ENCODE assay signal across 15 cellular contexts in the genomic region with DNA sequence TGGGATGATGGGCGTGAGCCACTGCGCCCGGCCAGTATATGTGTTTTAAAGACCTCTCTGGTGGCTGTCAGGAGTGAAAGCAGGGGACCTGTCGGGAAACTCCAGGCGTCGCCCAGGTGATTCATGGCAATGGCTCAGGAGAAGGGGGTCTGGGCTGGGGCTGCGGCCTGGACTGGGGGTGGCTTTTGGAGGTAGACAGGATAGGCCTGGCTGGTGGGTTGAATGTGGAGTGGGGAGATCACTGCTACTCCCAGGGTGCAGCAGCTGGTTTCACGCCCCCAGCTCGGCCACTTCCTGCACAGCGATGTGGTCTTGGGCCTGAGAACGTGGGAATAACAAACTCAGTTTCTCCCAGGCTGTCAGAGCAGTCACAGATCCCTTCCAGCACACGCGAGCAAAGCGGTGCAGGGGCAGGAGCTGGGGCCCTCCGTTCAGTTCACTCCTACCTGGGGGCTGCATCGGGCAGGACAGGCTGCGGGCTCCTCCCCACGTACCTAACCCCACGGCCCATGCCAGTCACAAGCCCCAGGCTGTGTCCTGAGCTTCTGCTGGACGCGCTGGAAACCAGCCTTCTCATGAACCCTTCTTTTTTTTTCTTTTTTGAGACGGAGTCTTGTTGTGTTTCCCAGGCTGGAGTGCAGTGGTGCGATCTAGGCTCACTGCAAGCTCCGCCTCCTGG. TPM values are rescaled to one million over a fixed set of nuclear protein-coding genes. Genes with fewer than 3 reads are reported as not detected.
DNase-seq lines count a peak whose midpoint lies in the region; ATAC-seq and TF ChIP-seq lines count a peak whose summit lies in the region.
"Had no signal": no experiment of that assay in that cellular context is flagged by ENCODE, and none has a peak within 500 bp of the region (broad histone marks: within the 10 kb centered on the region; RNA-seq: fewer than 3 reads in every experiment).

No MANE protein-coding gene starts in this region.

- intact Hi-C loops in body of pancreas (cut with DNase I), result no loop called here

- no peak overlapping the region for H3K14ac ChIP-seq in neuronal stem cell (ENCODE audit: low read length)

- no peaks in the 10 kb centered on the region for H3K27me3 Mint-ChIP-seq in endothelial cell (ENCODE audit: unreplicated experiment)

- H3K9ac ChIP-seq in OCI-LY1 (ENCODE audit: low read length) (peak overlapping the region; percentile 31; the same call in 1 of the 2 replicates), neuronal stem cell (ENCODE audit: low read depth, low read length, poor library complexity) (no peak overlapping the region)

- H3K23ac ChIP-seq in neuronal stem cell (ENCODE audit: low read depth, low read length, poor library complexity), result no peak overlapping the region

- H3K27ac Mint-ChIP-seq in endothelial cell (ENCODE audit: unreplicated experiment), result peak overlapping the region; percentile 44

- no peak overlapping the region for H3K4me3 Mint-ChIP-seq in endothelial cell (ENCODE audit: unreplicated experiment)

- H4K8ac ChIP-seq in neuronal stem cell (ENCODE audit: low read depth, low read length), result no peak overlapping the region

- H3K79me2 ChIP-seq in OCI-LY1 (ENCODE audit: insufficient read depth, low read length), result peaks cover 19% of the 10 kb centered on the region; the same call in 1 of the 2 replicates

- peak overlapping the region; percentile 20 for H2AK5ac ChIP-seq in neuronal stem cell (ENCODE audit: low read depth, low read length)

- H4K91ac ChIP-seq in neuronal stem cell (ENCODE audit: low read depth, low read length, poor library complexity), result no peak overlapping the region

- H3K9me3 Mint-ChIP-seq in endothelial cell (ENCODE audit: unreplicated experiment), result no peaks in the 10 kb centered on the region

- peaks cover 22% of the 10 kb centered on the region for H3K79me1 ChIP-seq in neuronal stem cell (ENCODE audit: low read depth, low read length)

- H3K36me3 ChIP-seq in OCI-LY1 (ENCODE audit: insufficient read depth, low read length), result 0 out of 2 replicates have a peak, but pooled peaks cover 4% of the 10 kb centered on the region
- peaks cover 0 to 2% of the 10 kb centered on the region in 2 donors for H3K36me3 ChIP-seq in neuronal stem cell (replicated peaks in 1 of 2; ENCODE audit: control insufficient read depth in 2 of 2, insufficient read depth in 2 of 2, low read length in 2 of 2)
- H3K36me3 ChIP-seq in body of pancreas (replicated peaks in 1 of 2; ENCODE audit: insufficient read depth in 1 of 2, low read depth in 2 of 2), result no peaks in the 10 kb centered on the region

- peaks cover 24% of the 10 kb centered on the region for H3K4me1 Mint-ChIP-seq in endothelial cell (ENCODE audit: unreplicated experiment)

- H3K27ac ChIP-seq in C4-2B (peak overlapping the region; percentile 94), OCI-LY1 (ENCODE audit: low read depth, low read length, poor library complexity, severe bottlenecking) (peak overlapping the region; percentile 76), neuronal stem cell (replicated peaks; ENCODE audit: low read length) (no peak overlapping the region), body of pancreas (no peak overlapping the region)
- H3K27ac ChIP-seq: testis had no signal

- DNase-seq in endothelial cell (ENCODE audit: low spot score) (no peak), neuronal stem cell (ENCODE audit: low spot score) (no peak), body of pancreas (no peak), NCI-H2227 treated with DMSO at 0.1 percent for 48 hours (lab: John Stamatoyannopoulos, UW) (no peak), NOMO-1 (lab: John Stamatoyannopoulos, UW; ENCODE audit: unreplicated experiment in 2 of 2) (no peak)
- DNase-seq: central memory CD4-positive, alpha-beta T cell; NCI-H1930; NCI-H510A treated with DMSO at 0.1 percent for 48 hours; PC-3; stimulated activated CD4-positive, alpha-beta T cell treated with anti-CD3 and anti-CD28 coated beads, Interleukin-1b, Interleukin-23, amount 100 ng/mL, for 48 hours; SW 1271; testis had no signal

- TF ChIP-seq CTCF in C4-2B (conservative IDR thresholded peaks at IDR 0.05) (no peak), OCI-LY1 (IDR thresholded peaks at IDR 0.05; ENCODE audit: low read length) (no peak), endothelial cell (IDR thresholded peaks at IDR 0.05; ENCODE audit: unreplicated experiment) (no peak), body of pancreas (IDR thresholded peaks at IDR 0.05) (no peak)

- H3K27me3 ChIP-seq in OCI-LY1 (ENCODE audit: insufficient read depth, low read length) (no peaks in the 10 kb centered on the region), neuronal stem cell (ENCODE audit: control insufficient read depth in 3 of 3, insufficient read depth in 3 of 3, low read depth in 1 of 3, low read length in 3 of 3) (no peaks in the 10 kb centered on the region), body of pancreas (no peaks in the 10 kb centered on the region)
- H3K27me3 ChIP-seq: testis had no signal

- H3K9me2 ChIP-seq in OCI-LY1 (ENCODE audit: low read depth, low read length), result no peaks in the 10 kb centered on the region

- no peak overlapping the region for H2BK12ac ChIP-seq in neuronal stem cell (ENCODE audit: low read length)

- peak overlapping the region; percentile 80 for H3K18ac ChIP-seq in neuronal stem cell (ENCODE audit: low read length)

- TF ChIP-seq POLR2A in body of pancreas (IDR thresholded peaks at IDR 0.05), result no peak

- H3K9me3 ChIP-seq in OCI-LY1 (ENCODE audit: low read length) (no peaks in the 10 kb centered on the region), neuronal stem cell (replicated peaks in 1 of 2; ENCODE audit: control insufficient read depth in 2 of 2, insufficient read depth in 1 of 2, low read depth in 1 of 2, low read length in 2 of 2) (peaks cover 1 to 4% of the 10 kb centered on the region in 2 donors), body of pancreas (no peaks in the 10 kb centered on the region)
- H3K9me3 ChIP-seq: testis had no signal

- no peak overlapping the region for H2BK5ac ChIP-seq in neuronal stem cell (ENCODE audit: low read length)

- H3K4me3 ChIP-seq in OCI-LY1 (ENCODE audit: low read depth, low read length, poor library complexity, severe bottlenecking) (peak overlapping the region; percentile 42), neuronal stem cell (ENCODE audit: low read length in 2 of 2) (no peak overlapping the region), body of pancreas (no peak overlapping the region)
- H3K4me3 ChIP-seq: testis had no signal

- H4K20me1 ChIP-seq in OCI-LY1 (ENCODE audit: insufficient read depth, low read length), result no peaks in the 10 kb centered on the region

- H2BK15ac ChIP-seq in neuronal stem cell (ENCODE audit: low read length), result no peak overlapping the region

- no peak overlapping the region for H2BK120ac ChIP-seq in neuronal stem cell (ENCODE audit: low read depth, low read length)

- H3K4me1 ChIP-seq in OCI-LY1 (ENCODE audit: insufficient read depth, low read length, severe bottlenecking) (peaks cover 52% of the 10 kb centered on the region), neuronal stem cell (ENCODE audit: control insufficient read depth in 2 of 2, insufficient read depth in 1 of 2, low read depth in 1 of 2, low read length in 2 of 2) (peaks cover 18 to 20% of the 10 kb centered on the region in 2 donors), body of pancreas (peaks cover 17% of the 10 kb centered on the region)

- no peak overlapping the region for H3K4ac ChIP-seq in neuronal stem cell (ENCODE audit: low read length)

- H3F3A ChIP-seq in OCI-LY1 (ENCODE audit: insufficient read depth, low read length), result no peaks in the 10 kb centered on the region

- H2AFZ ChIP-seq in OCI-LY1 (ENCODE audit: low read length) (no peak overlapping the region), neuronal stem cell (ENCODE audit: low read length) (no peak overlapping the region)

- H3K4me2 ChIP-seq in OCI-LY1 (ENCODE audit: low read length) (peak overlapping the region; percentile 50; the same call in 1 of the 2 replicates), neuronal stem cell (ENCODE audit: insufficient read depth, low read length, poor library complexity, severe bottlenecking) (no peak overlapping the region)

- ATAC-seq in body of pancreas (no peak), HG03439 (IDR thresholded peaks at IDR 0.05; ENCODE audit: unreplicated experiment) (no peak)
- ATAC-seq: PC-3 had no signal

- no CpG with 5 or more reads among the region's 24 CpGs for WGBS in neuronal stem cell (ENCODE audit: extremely low coverage in 2 of 2, insufficient read length in 2 of 2, insufficient replicate concordance in 1 of 2), 2 donors
- WGBS in body of pancreas, 2 donors, result 83 to 90% methylated on average over 21 to 24 of the region's 24 CpGs

- H3K36me3 Mint-ChIP-seq in endothelial cell (ENCODE audit: low read depth, unreplicated experiment), result peaks cover 3% of the 10 kb centered on the region

RNA-seq across cellular contexts. Expression of a gene that starts 18.9 kb away (rescaled TPM):
- total RNA-seq in endothelial cell (ENCODE audit: unreplicated experiment) (42.4 TPM), body of pancreas (10 to 100 TPM; 18.9 to 35.3 TPM)
- polyA plus RNA-seq in neuronal stem cell (2013, experiment 1 of 2), result 17.8 TPM
- polyA plus RNA-seq in neuronal stem cell (2013, experiment 2 of 2), result 18.4 TPM

Comparison
In these comparisons a context has a peak if more than half of its experiments do, and no peak if none do; other contexts are left out.
1. H3K27ac ChIP-seq: peak in C4-2B (single experiment) and OCI-LY1 (single experiment); none in neuronal stem cell (single experiment) and body of pancreas (0 of 4).